Comparison of ENCODE assay signal across 15 cellular contexts in genomic region chr9:123680382-123680781, GRCh38.
A peak's percentile ranks its signal among the peaks of the same experiment; 100 is the strongest.
DNase-seq lines count a peak whose midpoint lies in the region; ATAC-seq and TF ChIP-seq lines count a peak whose summit lies in the region.
"Had no signal": no experiment of that assay in that cellular context is flagged by ENCODE, and none has a peak within 500 bp of the region (broad histone marks: within the 10 kb centered on the region; RNA-seq: fewer than 3 reads in every experiment).

No MANE protein-coding gene starts in this region.

- H3K27me3 Mint-ChIP-seq in stimulated activated naive CD8-positive, alpha-beta T cell treated with anti-CD3 and anti-CD28 coated beads, Interleukin-15, amount 100 ng/mL, for 72 hours: no peaks in the 10 kb centered on the region

- intact Hi-C loops in heart right ventricle (cut with DNase I): no loop called here

- ATAC-seq in heart right ventricle (peak in 6 of 8 donors; percentile 41 to 71 (median 59)), HG03280 (IDR thresholded peaks at IDR 0.05; ENCODE audit: unreplicated experiment) (no peak), HG03565 (IDR thresholded peaks at IDR 0.05; ENCODE audit: unreplicated experiment) (no peak)
- ATAC-seq in stimulated activated naive CD8-positive, alpha-beta T cell treated with anti-CD3 and anti-CD28 coated beads, Interleukin-15, amount 100 ng/mL, for 72 hours: no peak
- ATAC-seq: GM23338 had no signal

- 0 out of 2 replicates have a peak, but pooled peaks cover 5% of the 10 kb centered on the region for H3F3A ChIP-seq in DOHH2 (ENCODE audit: control insufficient read depth, insufficient read depth)

- H4K20me1 ChIP-seq in DOHH2 (ENCODE audit: control insufficient read depth, insufficient read depth, low read depth, low read length): no peaks in the 10 kb centered on the region

- no peak overlapping the region for H3K4me3 Mint-ChIP-seq in stimulated activated naive CD8-positive, alpha-beta T cell treated with anti-CD3 and anti-CD28 coated beads, Interleukin-15, amount 100 ng/mL, for 72 hours
- H3K4me3 Mint-ChIP-seq: GM23338 had no signal

- TF ChIP-seq CTCF in DOHH2 (IDR thresholded peaks at IDR 0.05; ENCODE audit: low read depth, low read length, poor library complexity, severe bottlenecking) (no peak), heart right ventricle (IDR thresholded peaks at IDR 0.05) (no peak)

- peaks cover 42% of the 10 kb centered on the region for H3K4me1 Mint-ChIP-seq in stimulated activated naive CD8-positive, alpha-beta T cell treated with anti-CD3 and anti-CD28 coated beads, Interleukin-15, amount 100 ng/mL, for 72 hours
- H3K4me1 Mint-ChIP-seq: GM23338 had no signal

- H3K79me2 ChIP-seq in DOHH2 (ENCODE audit: control insufficient read depth, low read length): no peaks in the 10 kb centered on the region

- H3K27ac ChIP-seq in DOHH2 (ENCODE audit: low read depth, low read length): no peak overlapping the region; the same call in 1 of the 2 replicates
- no peak overlapping the region for H3K27ac ChIP-seq in heart right ventricle
- H3K27ac ChIP-seq: 22Rv1 had no signal

- H3K27ac Mint-ChIP-seq in stimulated activated naive CD8-positive, alpha-beta T cell treated with anti-CD3 and anti-CD28 coated beads, Interleukin-15, amount 100 ng/mL, for 72 hours: peak overlapping the region in 1 of 2 donors; percentile 15
- H3K27ac Mint-ChIP-seq: GM23338 had no signal

- WGBS in heart right ventricle, 2 donors: 61 to 69% methylated on average over 6 of the region's 6 CpGs

- DNase-seq in DMS53 (lab: John Stamatoyannopoulos, UW): peak; percentile 34
- no peak for DNase-seq in DMS53 treated with DMSO at 0.1 percent for 48 hours (lab: John Stamatoyannopoulos, UW; ENCODE audit: unreplicated experiment)
- DNase-seq in NCI-H69 (lab: John Stamatoyannopoulos, UW): peak; percentile 39
- DNase-seq in heart right ventricle: no peak
- DNase-seq in stimulated activated naive CD8-positive, alpha-beta T cell treated with anti-CD3 and anti-CD28 coated beads, Interleukin-15, amount 100 ng/mL, for 72 hours: no peak
- DNase-seq: Kasumi-1, NCI-H1930, NCI-H2171 treated with DMSO at 0.1 percent for 48 hours, OCI-M1, SJCRH30 had no signal

- H3K4me1 ChIP-seq in DOHH2 (ENCODE audit: control insufficient read depth, low read length) (peaks cover 47% of the 10 kb centered on the region), heart right ventricle (peaks cover 0 to 22% (median 11%) of the 10 kb centered on the region in 9 donors)

- H3K4me3 ChIP-seq in DOHH2 (ENCODE audit: low read length) (no peak overlapping the region), heart right ventricle (no peak overlapping the region)
- H3K4me3 ChIP-seq: GM23338 had no signal

- H3K9me3 Mint-ChIP-seq in stimulated activated naive CD8-positive, alpha-beta T cell treated with anti-CD3 and anti-CD28 coated beads, Interleukin-15, amount 100 ng/mL, for 72 hours: peaks cover 0 to 7% of the 10 kb centered on the region in 2 donors

- peak overlapping the region; percentile 68 for H3K4me2 ChIP-seq in DOHH2 (ENCODE audit: low read length)
- H3K4me2 ChIP-seq: GM23338 had no signal

- H3K36me3 ChIP-seq in DOHH2 (ENCODE audit: control insufficient read depth, low read length) (no peaks in the 10 kb centered on the region), heart right ventricle (no peaks in the 10 kb centered on the region)
- H3K36me3 ChIP-seq: SJCRH30 had no signal

- H3K9me3 ChIP-seq in DOHH2 (ENCODE audit: control insufficient read depth, insufficient read depth, low read length) (no peaks in the 10 kb centered on the region), heart right ventricle (peaks cover 0 to 8% (median 0%) of the 10 kb centered on the region in 11 donors)
- H3K9me3 ChIP-seq: SJCRH30 had no signal

- H3K9me2 ChIP-seq in DOHH2 (replicated peaks; ENCODE audit: control insufficient read depth, low read length): no peaks in the 10 kb centered on the region

- H3K27me3 ChIP-seq in DOHH2 (ENCODE audit: control insufficient read depth, low read length) (no peaks in the 10 kb centered on the region), heart right ventricle (no peaks in the 10 kb centered on the region)
- H3K27me3 ChIP-seq: SJCRH30 had no signal

Comparison
In these comparisons a context has a peak if more than half of its experiments do, and no peak if none do; other contexts are left out.
1. DNase-seq: peak in DMS53 (single experiment) and NCI-H69 (single experiment); none in DMS53 treated with DMSO at 0.1 percent for 48 hours (single experiment), heart right ventricle (0 of 2) and stimulated activated naive CD8-positive, alpha-beta T cell treated with anti-CD3 and anti-CD28 coated beads, Interleukin-15, amount 100 ng/mL, for 72 hours (0 of 2).
2. ATAC-seq: peak in heart right ventricle (6 of 8); none in HG03280 (single experiment), stimulated activated naive CD8-positive, alpha-beta T cell treated with anti-CD3 and anti-CD28 coated beads, Interleukin-15, amount 100 ng/mL, for 72 hours (single experiment) and HG03565 (single experiment).